36 cellular contexts compared by ENCODE assay signal in genomic region chr17:4693416-4693815, GRCh38. TPM values are rescaled to one million over a fixed set of nuclear protein-coding genes. Genes with fewer than 3 reads are reported as not detected.
"Had no signal": no experiment of that assay in that cellular context is flagged by ENCODE, and none has a peak within 500 bp of the region (broad histone marks: within the 10 kb centered on the region; RNA-seq: fewer than 3 reads in every experiment).

No MANE protein-coding gene starts in this region.

- H3K4me3 Mint-ChIP-seq: activated B cell treated with CpG ODN at 0.5 μM for 24 hours; activated CD4-positive, alpha-beta memory T cell treated with anti-CD3 and anti-CD28 coated beads for 36 hours; activated naive CD8-positive, alpha-beta T cell treated with anti-CD3 and anti-CD28 coated beads for 36 hours; activated T-cell treated with anti-CD3 and anti-CD28 coated beads, Interleukin-2, amount 50 U/mL, for 4 hours; activated T-helper 1 cell treated with anti-CD3 and anti-CD28 coated beads, Interleukin-12 subunit alpha, Interleukin-12 subunit beta, Interleukin-2, Interleukin-4 antibody, amounts not matched to agents 30 ng/mL and 10 ng/mL and 1 ng/mL, durations not matched to agents 14 hours and 24 hours and 36 hours had no signal

- H3K27ac Mint-ChIP-seq: activated B cell treated with CpG ODN at 0.5 μM for 24 hours; activated CD4-positive, alpha-beta memory T cell treated with anti-CD3 and anti-CD28 coated beads for 36 hours; activated naive CD8-positive, alpha-beta T cell treated with anti-CD3 and anti-CD28 coated beads for 36 hours; activated T-helper 1 cell treated with anti-CD3 and anti-CD28 coated beads, Interleukin-12 subunit alpha, Interleukin-12 subunit beta, Interleukin-2, Interleukin-4 antibody, amounts not matched to agents 30 ng/mL and 10 ng/mL and 1 ng/mL, durations not matched to agents 14 hours and 24 hours and 36 hours had no signal

- H3K9ac ChIP-seq: KMS-11 had no signal

- H3K27ac ChIP-seq: brain microvascular endothelial cell, cardiac muscle cell, KMS-11, PC-9, RWPE1 had no signal

- FAIRE-seq: RCC 7860 had no signal

- H3K4me3 ChIP-seq: cardiac muscle cell, PC-9 had no signal

- H3K27me3 ChIP-seq: brain microvascular endothelial cell, cardiac muscle cell had no signal

- H3K36me3 ChIP-seq: cardiac muscle cell had no signal

- H3K27me3 Mint-ChIP-seq: activated B cell treated with CpG ODN at 0.5 μM for 24 hours; activated CD4-positive, alpha-beta memory T cell treated with anti-CD3 and anti-CD28 coated beads for 36 hours; activated naive CD8-positive, alpha-beta T cell treated with anti-CD3 and anti-CD28 coated beads for 36 hours had no signal

- H2AFZ ChIP-seq: PC-9 had no signal

- H3K9me3 Mint-ChIP-seq: activated B cell treated with CpG ODN at 0.5 μM for 24 hours; activated CD4-positive, alpha-beta memory T cell treated with anti-CD3 and anti-CD28 coated beads for 36 hours; activated naive CD8-positive, alpha-beta T cell treated with anti-CD3 and anti-CD28 coated beads for 36 hours; activated T-cell treated with anti-CD3 and anti-CD28 coated beads, Interleukin-2, amount 50 U/mL, for 4 hours; activated T-helper 1 cell treated with anti-CD3 and anti-CD28 coated beads, Interleukin-12 subunit alpha, Interleukin-12 subunit beta, Interleukin-2, Interleukin-4 antibody, amounts not matched to agents 30 ng/mL and 10 ng/mL and 1 ng/mL, durations not matched to agents 14 hours and 24 hours and 36 hours had no signal

- H3K4me2 ChIP-seq: KMS-11, PC-9 had no signal

- ATAC-seq: activated T-cell treated with anti-CD3 and anti-CD28 coated beads, Interleukin-2, amount 50 U/mL, for 4 hours; Right ventricle myocardium inferior; SK-N-SH treated with all-trans-retinoic acid at 6 μM for 48 hours had no signal

- DNase-seq: activated B cell treated with CpG ODN at 0.5 μM for 24 hours; activated CD4-positive, alpha-beta memory T cell treated with anti-CD3 and anti-CD28 coated beads for 36 hours; activated CD4-positive, alpha-beta T cell treated with anti-CD3 and anti-CD28 coated beads for 4 hours; activated CD4-positive, alpha-beta T cell treated with anti-CD3 and anti-CD28 coated beads, Interleukin-2, amount 50 U/mL, for 1 hour; activated CD4-positive, CD25-positive, alpha-beta regulatory T cell treated with anti-CD3 and anti-CD28 coated beads, Interleukin-2, amount 50 U/mL, for 72 hours; activated CD8-positive, alpha-beta memory T cell treated with anti-CD3 and anti-CD28 coated beads, Interleukin-2, amount 50 U/mL, for 4 hours; activated naive CD4-positive, alpha-beta T cell; activated naive CD4-positive, alpha-beta T cell treated with anti-CD3 and anti-CD28 coated beads, Interleukin-2, amount 50 U/mL, for 16 hours; activated naive CD8-positive, alpha-beta T cell treated with anti-CD3 and anti-CD28 coated beads for 36 hours; activated T-cell treated with anti-CD3 and anti-CD28 coated beads for 4 hours; activated T-cell treated with anti-CD3 and anti-CD28 coated beads, Interleukin-2, amount 50 U/mL, for 4 hours; amniotic stem cell; brain microvascular endothelial cell; NCI-H1105; NCI-H1436; NCI-H1694; NCI-H1930; NCI-H2081 treated with DMSO at 0.1 percent for 48 hours; NCI-H510A; NCI-H526; NCI-H748 treated with DMSO at 0.1 percent for 48 hours; NK-92 treated with Interleukin-12 subunit alpha and Interleukin-12 subunit beta, amount 100 ng/mL, for 24 hours; PC-9; SIG-M5; T-helper 1 cell; T-helper 2 cell; T-helper 9 cell had no signal

RNA-seq across cellular contexts. Expression of gene ZMYND15, which starts 46.2 kb away (rescaled TPM):
- total RNA-seq: activated naive CD8-positive, alpha-beta T cell treated with anti-CD3 and anti-CD28 coated beads for 36 hours; cardiac muscle cell; M059J; SK-MEL-5 had no signal
- polyA plus RNA-seq: cardiac muscle cell had no signal
